In the genomic region with DNA sequence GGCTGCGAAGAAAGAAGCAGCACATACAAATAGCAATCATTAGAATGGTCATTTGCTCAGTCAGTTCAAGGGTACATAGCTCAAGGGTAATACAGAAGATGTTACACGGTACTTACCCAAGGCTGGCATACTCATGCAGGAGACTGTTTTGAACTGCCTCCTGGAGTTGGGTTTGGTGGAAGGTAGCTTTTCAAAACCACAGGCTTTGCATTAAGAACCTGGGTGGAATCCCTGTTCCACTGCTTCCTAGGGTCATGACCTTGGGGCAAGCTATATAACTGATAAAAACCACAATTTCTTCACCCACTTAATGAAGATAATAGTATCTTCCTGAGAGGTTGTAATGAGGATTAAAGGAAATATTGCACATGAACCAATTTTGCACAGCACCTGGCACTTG, we compare ENCODE assay signal across 13 cellular contexts. TPM values are rescaled to one million over a fixed set of nuclear protein-coding genes. Genes with fewer than 3 reads are reported as not detected.
DNase-seq lines count a peak whose midpoint lies in the region; ATAC-seq and TF ChIP-seq lines count a peak whose summit lies in the region.
"Had no signal": no experiment of that assay in that cellular context is flagged by ENCODE, and none has a peak within 500 bp of the region (broad histone marks: within the 10 kb centered on the region; RNA-seq: fewer than 3 reads in every experiment).

No MANE protein-coding gene starts in this region.

- no peaks in the 10 kb centered on the region for H3K9me3 ChIP-seq in left ventricle myocardium inferior (replicated peaks)
- H3K9me3 ChIP-seq in heart left ventricle = no peaks in the 10 kb centered on the region
- H3K9me3 ChIP-seq in upper lobe of left lung = no peaks in the 10 kb centered on the region
- no peaks in the 10 kb centered on the region for H3K9me3 ChIP-seq in body of pancreas
- H3K9me3 ChIP-seq: neutrophil, Peyer's patch, thoracic aorta had no signal

- H3K4me1 Mint-ChIP-seq in IgD-negative memory B cell = peaks cover 71 to 76% (median 74%) of the 10 kb centered on the region in 3 donors

- WGBS in heart left ventricle, 4 donors = 90 to 98% (median 95%) methylated on average over 2 of the region's 2 CpGs
- WGBS in upper lobe of left lung, 2 donors = 92% methylated on average over 2 of the region's 2 CpGs
- WGBS in body of pancreas, 2 donors = 88% methylated on average over 2 of the region's 2 CpGs

- no peaks in the 10 kb centered on the region for H3K27me3 ChIP-seq in left ventricle myocardium inferior (ENCODE audit: low read depth)
- H3K27me3 ChIP-seq in heart left ventricle = no peaks in the 10 kb centered on the region
- no peaks in the 10 kb centered on the region for H3K27me3 ChIP-seq in upper lobe of left lung
- H3K27me3 ChIP-seq in body of pancreas = no peaks in the 10 kb centered on the region
- H3K27me3 ChIP-seq: neutrophil, Peyer's patch had no signal

- no peaks in the 10 kb centered on the region for H3K27me3 Mint-ChIP-seq in IgD-negative memory B cell

- H3K27ac ChIP-seq in left ventricle myocardium inferior (replicated peaks) (peak overlapping the region; percentile 51), heart left ventricle (peak overlapping the region in 1 of 12 donors; percentile 64), upper lobe of left lung (peak overlapping the region; percentile 38 to 83 (median 76)), body of pancreas (no peak overlapping the region)
- H3K27ac ChIP-seq: neutrophil, thoracic aorta had no signal

- H3K4me1 ChIP-seq in left ventricle myocardium inferior (peaks cover 78% of the 10 kb centered on the region), heart left ventricle (peaks cover 0 to 61% (median 26%) of the 10 kb centered on the region in 12 donors), upper lobe of left lung (peaks cover 27 to 39% (median 35%) of the 10 kb centered on the region in 4 donors), body of pancreas (peaks cover 14% of the 10 kb centered on the region)

- H3K36me3 ChIP-seq in left ventricle myocardium inferior = no peaks in the 10 kb centered on the region
- no peaks in the 10 kb centered on the region for H3K36me3 ChIP-seq in heart left ventricle
- H3K36me3 ChIP-seq in upper lobe of left lung = no peaks in the 10 kb centered on the region
- no peaks in the 10 kb centered on the region for H3K36me3 ChIP-seq in body of pancreas (replicated peaks in 1 of 2; ENCODE audit: insufficient read depth in 1 of 2, low read depth in 2 of 2)
- H3K36me3 ChIP-seq: neutrophil, Peyer's patch, thoracic aorta had no signal

- peaks cover 0 to 1% (median 0%) of the 10 kb centered on the region in 3 donors for H3K9me3 Mint-ChIP-seq in IgD-negative memory B cell

- no peak for ATAC-seq in heart left ventricle
- peak; percentile 54 for ATAC-seq in HG02571 (IDR thresholded peaks at IDR 0.05; ENCODE audit: unreplicated experiment)
- ATAC-seq in upper lobe of left lung (ENCODE audit: low FRiP score in 2 of 2) = no peak
- ATAC-seq in body of pancreas = no peak

- H3K36me3 Mint-ChIP-seq in IgD-negative memory B cell = peaks cover 13% of the 10 kb centered on the region

- TF ChIP-seq CTCF in left ventricle myocardium inferior (IDR thresholded peaks at IDR 0.05; ENCODE audit: borderline replicate concordance) = no peak
- TF ChIP-seq CTCF in heart left ventricle (IDR thresholded peaks at IDR 0.05) = no peak
- TF ChIP-seq CTCF in upper lobe of left lung (IDR thresholded peaks at IDR 0.05) = no peak
- TF ChIP-seq CTCF in body of pancreas (IDR thresholded peaks at IDR 0.05) = no peak

- DNase-seq in left ventricle myocardium inferior = no peak
- no peak for DNase-seq in heart left ventricle
- no peak for DNase-seq in upper lobe of left lung
- no peak for DNase-seq in retina
- no peak for DNase-seq in body of pancreas
- DNase-seq in A172 (ENCODE audit: low spot score) = no peak
- DNase-seq: NCI-H187 treated with DMSO at 0.1 percent for 48 hours; stimulated activated CD4-positive, alpha-beta T cell treated with anti-CD3 and anti-CD28 coated beads, Interleukin-2, amount 100 ng/mL, for 24 hours had no signal

- intact Hi-C loops in left ventricle myocardium inferior (cut with micrococcal nuclease) (no loop called here), heart left ventricle (cut with DNase I) (loop anchor here in 1 of 10 donors (5.0 kb wide), 1 partner anchor 38 kb away; the partner anchor contains the start of gene TBC1D9), body of pancreas (cut with DNase I) (no loop called here)

- H3K27ac Mint-ChIP-seq in IgD-negative memory B cell = peak overlapping the region; percentile 87 to 100 (median 99)

- TF ChIP-seq EP300 in upper lobe of left lung (IDR thresholded peaks at IDR 0.05) = no peak

- TF ChIP-seq POLR2A in heart left ventricle (IDR thresholded peaks at IDR 0.05) (no peak), upper lobe of left lung (IDR thresholded peaks at IDR 0.05) (no peak), body of pancreas (IDR thresholded peaks at IDR 0.05) (no peak)

- H3K4me3 Mint-ChIP-seq in IgD-negative memory B cell = peak overlapping the region; percentile 73 to 96 (median 82)

- H3K4me3 ChIP-seq in left ventricle myocardium inferior (no peak overlapping the region), heart left ventricle (no peak overlapping the region), upper lobe of left lung (no peak overlapping the region), body of pancreas (no peak overlapping the region)
- H3K4me3 ChIP-seq: Peyer's patch, thoracic aorta had no signal

RNA-seq across cellular contexts. Expression of gene TBC1D9, which starts 36.5 kb away (rescaled TPM):
- 11.4 TPM for total RNA-seq in left ventricle myocardium inferior
- 10 to 100 TPM in 8 of 9 donors, 1 to 10 TPM in 1; 8.5 to 26.5 (median 15.0) TPM for total RNA-seq in heart left ventricle
- 10 to 100 TPM in 1 of 2 donors, 1 to 10 TPM in 1; 4.6 to 10.1 TPM for polyA plus RNA-seq in heart left ventricle
- 59.4 TPM for polyA plus RNA-seq in IgD-negative memory B cell
- total RNA-seq in upper lobe of left lung = 10 to 100 TPM; 33.7 to 41.9 (median 38.1) TPM
- 10 to 100 TPM; 11.2 to 13.5 TPM for total RNA-seq in body of pancreas
- total RNA-seq in A172 (2014; rRNA removed; shearing (Covaris generic)) = 26.5 and 29.4 TPM in 2 replicates

Comparison
In these comparisons a context has a peak if more than half of its experiments do, and no peak if none do; other contexts are left out.
1. H3K27ac ChIP-seq: peak in left ventricle myocardium inferior (single experiment) and upper lobe of left lung (4 of 4); none in body of pancreas (0 of 4).